ENCODE assay signal across 10 cellular contexts in genomic region chr19:41588497-41589209, GRCh38. TPM values are rescaled to one million over a fixed set of nuclear protein-coding genes. Genes with fewer than 3 reads are reported as not detected.
A peak's percentile ranks its signal among the peaks of the same experiment; 100 is the strongest.
DNase-seq lines count a peak whose midpoint lies in the region; ATAC-seq and TF ChIP-seq lines count a peak whose summit lies in the region.
"Had no signal": no experiment of that assay in that cellular context is flagged by ENCODE, and none has a peak within 500 bp of the region (broad histone marks: within the 10 kb centered on the region; RNA-seq: fewer than 3 reads in every experiment).

No MANE protein-coding gene starts in this region.

- H2AFZ ChIP-seq in IMR-90 (replicated peaks; ENCODE audit: low read length, poor library complexity), result no peak overlapping the region
- H2AFZ ChIP-seq: parathyroid adenoma had no signal

- no peak overlapping the region for H4K5ac ChIP-seq in IMR-90 (ENCODE audit: low read depth, low read length)

- H4K8ac ChIP-seq in IMR-90 (ENCODE audit: low read depth in 2 of 2, low read length in 2 of 2), result no peak overlapping the region

- no peak for TF ChIP-seq CTCF in IMR-90 (conservative IDR thresholded peaks at IDR 0.05; ENCODE audit: low read depth, low read length)
- no peak for TF ChIP-seq CTCF in activated CD8-positive, alpha-beta T cell treated with anti-CD3 and anti-CD28 coated beads for 36 hours (IDR thresholded peaks at IDR 0.05)
- no peak for TF ChIP-seq CTCF in kidney epithelial cell (IDR thresholded peaks at IDR 0.05; ENCODE audit: insufficient read depth, low read length, poor library complexity, severe bottlenecking)

- no peak overlapping the region for H3K4ac ChIP-seq in IMR-90 (ENCODE audit: low read depth, low read length)

- H3K9me3 ChIP-seq in IMR-90 (ENCODE audit: control insufficient read depth, insufficient read depth, low read length), result no peaks in the 10 kb centered on the region

- in situ Hi-C loops in IMR-90 (cut with MboI; ENCODE audit: low sequenced_read_pairs), result no loop called here

- no peak overlapping the region for H3K27ac Mint-ChIP-seq in activated CD8-positive, alpha-beta T cell treated with anti-CD3 and anti-CD28 coated beads for 36 hours
- no peak overlapping the region for H3K27ac Mint-ChIP-seq in activated naive CD8-positive, alpha-beta T cell treated with anti-CD3 and anti-CD28 coated beads for 36 hours

- peak; percentile 29 for DNase-seq in DMS53 (lab: John Stamatoyannopoulos, UW)
- DNase-seq in IMR-90, result peak; percentile 29
- peak; percentile 45 for DNase-seq in activated CD8-positive, alpha-beta T cell treated with anti-CD3 and anti-CD28 coated beads for 36 hours
- peak; percentile 5 for DNase-seq in kidney epithelial cell (ENCODE audit: low read depth)
- no peak for DNase-seq in NCI-H1092 treated with DMSO at 0.1 percent for 48 hours (lab: John Stamatoyannopoulos, UW)
- DNase-seq in activated T-cell treated with anti-CD3 and anti-CD28 coated beads, Interleukin-2, amount 50 U/mL, for 1 hour, result no peak
- no peak for DNase-seq in activated naive CD8-positive, alpha-beta T cell treated with anti-CD3 and anti-CD28 coated beads for 36 hours

- H3K4me3 Mint-ChIP-seq in activated CD8-positive, alpha-beta T cell treated with anti-CD3 and anti-CD28 coated beads for 36 hours, result no peak overlapping the region
- H3K4me3 Mint-ChIP-seq in activated naive CD8-positive, alpha-beta T cell treated with anti-CD3 and anti-CD28 coated beads for 36 hours, result no peak overlapping the region

- no peak overlapping the region for H2BK5ac ChIP-seq in IMR-90 (ENCODE audit: low read depth, low read length, poor library complexity, severe bottlenecking)

- no peaks in the 10 kb centered on the region for H3K4me1 Mint-ChIP-seq in activated CD8-positive, alpha-beta T cell treated with anti-CD3 and anti-CD28 coated beads for 36 hours (ENCODE audit: low read depth)
- no peaks in the 10 kb centered on the region for H3K4me1 Mint-ChIP-seq in activated naive CD8-positive, alpha-beta T cell treated with anti-CD3 and anti-CD28 coated beads for 36 hours

- H2AK9ac ChIP-seq in IMR-90 (replicated peaks; ENCODE audit: low read depth, low read length, poor library complexity), result no peak overlapping the region

- BruUV-seq in IMR-90 (replicated peaks; lab: Mats Ljungman, UMichigan), result no TSS peak

- TF ChIP-seq POLR2A in IMR-90 (IDR thresholded peaks at IDR 0.05; ENCODE audit: low read depth, low read length), result no peak

- WGBS in IMR-90 (ENCODE audit: extremely low coverage in 2 of 2, insufficient read length in 1 of 2), 2 experiments, result 36% methylated on average over 2 of the region's 6 CpGs; no CpG with 5 or more reads in 1 of the 2 experiments

- H3K9me1 ChIP-seq in IMR-90 (ENCODE audit: insufficient read depth, low read length), result no peaks in the 10 kb centered on the region

- no peak overlapping the region for H2BK20ac ChIP-seq in IMR-90 (ENCODE audit: low read depth, low read length)

- intact Hi-C loops in IMR-90 (cut with micrococcal nuclease), result no loop called here
- intact Hi-C loops in activated CD8-positive, alpha-beta T cell treated with anti-CD3 and anti-CD28 coated beads for 36 hours (cut with micrococcal nuclease), result no loop called here

- H3K14ac ChIP-seq in IMR-90 (replicated peaks; ENCODE audit: low read depth, low read length), result no peak overlapping the region

- H3K4me2 ChIP-seq in IMR-90 (ENCODE audit: low read depth, low read length), result no peak overlapping the region

- H3K23ac ChIP-seq in IMR-90 (ENCODE audit: low read depth, low read length), result no peak overlapping the region

- H3K56ac ChIP-seq in IMR-90 (ENCODE audit: extremely low read depth, insufficient read depth, low read length), result no peak overlapping the region

- no peak overlapping the region for H2BK15ac ChIP-seq in IMR-90 (ENCODE audit: low read depth, low read length)

- peaks cover 4% of the 10 kb centered on the region for H3K27me3 Mint-ChIP-seq in activated CD8-positive, alpha-beta T cell treated with anti-CD3 and anti-CD28 coated beads for 36 hours
- peaks cover 4% of the 10 kb centered on the region for H3K27me3 Mint-ChIP-seq in activated naive CD8-positive, alpha-beta T cell treated with anti-CD3 and anti-CD28 coated beads for 36 hours

- ATAC-seq in IMR-90 (ENCODE audit: low read depth) (peak; percentile 76), HG03108 (IDR thresholded peaks at IDR 0.05; ENCODE audit: unreplicated experiment) (no peak)
- ATAC-seq in activated CD8-positive, alpha-beta T cell treated with anti-CD3 and anti-CD28 coated beads for 36 hours, result no peak
- ATAC-seq: Right ventricle myocardium inferior had no signal

- H2BK120ac ChIP-seq in IMR-90 (ENCODE audit: low read depth, low read length), result no peak overlapping the region

- H3K36me3 ChIP-seq in IMR-90 (ENCODE audit: control insufficient read depth, insufficient read depth, low read length) (no peaks in the 10 kb centered on the region), kidney epithelial cell (ENCODE audit: control insufficient read depth, insufficient read depth, low read length) (no peaks in the 10 kb centered on the region)

- H3K4me3 ChIP-seq in IMR-90 (ENCODE audit: insufficient read depth, low read depth, low read length) (no peak overlapping the region), kidney epithelial cell (ENCODE audit: low read depth, low read length) (no peak overlapping the region)

- H3K9ac ChIP-seq in IMR-90 (ENCODE audit: low read depth, low read length), result no peak overlapping the region
- H3K9ac ChIP-seq: parathyroid adenoma had no signal

- no peak overlapping the region for H4K91ac ChIP-seq in IMR-90 (ENCODE audit: insufficient read depth, low read depth, low read length)

- H3K27me3 ChIP-seq in IMR-90 (ENCODE audit: control insufficient read depth, insufficient read depth, low read length) (no peaks in the 10 kb centered on the region), kidney epithelial cell (ENCODE audit: control insufficient read depth, insufficient read depth, low read length) (no peaks in the 10 kb centered on the region)

- H3K4me1 ChIP-seq in IMR-90 (ENCODE audit: control insufficient read depth, insufficient read depth, low read length), result no peaks in the 10 kb centered on the region
- H3K4me1 ChIP-seq: parathyroid adenoma had no signal

- CTCF ChIA-PET in IMR-90 (lab: Yijun Ruan, JAX), result no interaction called here
- CTCF ChIA-PET in activated CD8-positive, alpha-beta T cell treated with anti-CD3 and anti-CD28 coated beads for 36 hours (lab: Charles Lee), result interaction anchor here (0.6 kb wide), 1 partner anchor 192 kb away, joined by 3 read pairs; no protein-coding TSS in a partner anchor

- H4K20me1 ChIP-seq in IMR-90 (ENCODE audit: insufficient read depth, low read length), result no peaks in the 10 kb centered on the region; the same call in 1 of the 2 replicates

- no peaks in the 10 kb centered on the region for H3K9me3 Mint-ChIP-seq in activated CD8-positive, alpha-beta T cell treated with anti-CD3 and anti-CD28 coated beads for 36 hours
- no peaks in the 10 kb centered on the region for H3K9me3 Mint-ChIP-seq in activated naive CD8-positive, alpha-beta T cell treated with anti-CD3 and anti-CD28 coated beads for 36 hours

- dilution Hi-C loops in IMR-90 (cut with HindIII; ENCODE audit: low sequenced_read_pairs, unreplicated experiment), result no loop called here

- H2AK5ac ChIP-seq in IMR-90 (ENCODE audit: low read depth, low read length), result no peak overlapping the region

- H3K36me3 Mint-ChIP-seq in activated CD8-positive, alpha-beta T cell treated with anti-CD3 and anti-CD28 coated beads for 36 hours (ENCODE audit: low read depth), result peaks cover 2% of the 10 kb centered on the region
- H3K36me3 Mint-ChIP-seq in activated naive CD8-positive, alpha-beta T cell treated with anti-CD3 and anti-CD28 coated beads for 36 hours, result peaks cover 4% of the 10 kb centered on the region

- H3K18ac ChIP-seq in IMR-90 (ENCODE audit: low read depth, low read length), result no peak overlapping the region

- TF ChIP-seq RAD21 in IMR-90 (IDR thresholded peaks at IDR 0.05; ENCODE audit: low read length), result no peak

- POLR2A ChIA-PET in IMR-90 (lab: Charles Lee; ENCODE audit: unreplicated experiment), result no interaction called here
- POLR2A ChIA-PET in activated CD8-positive, alpha-beta T cell treated with anti-CD3 and anti-CD28 coated beads for 36 hours (lab: Charles Lee), result no interaction called here

- no peak overlapping the region for H3K27ac ChIP-seq in IMR-90 (ENCODE audit: insufficient read depth, low read length)
- H3K27ac ChIP-seq: parathyroid adenoma had no signal

- H3K79me1 ChIP-seq in IMR-90 (ENCODE audit: low read depth in 1 of 2, low read length in 2 of 2), result no peaks in the 10 kb centered on the region

TF ChIP-seq in IMR-90, 13 proteins besides CTCF, POLR2A, EP300 and RAD21 (continues in another document):
- TF ChIP-seq RCOR1 (IDR thresholded peaks at IDR 0.05; ENCODE audit: insufficient replicate concordance, low read length) (no peak), MAFK (IDR thresholded peaks at IDR 0.05; ENCODE audit: low read depth, low read length) (no peak), CEBPB (IDR thresholded peaks at IDR 0.05; ENCODE audit: low read depth, low read length) (no peak), CHD1 (IDR thresholded peaks at IDR 0.05; ENCODE audit: low read depth, low read length) (no peak), FOS (IDR thresholded peaks at IDR 0.05; ENCODE audit: low read depth, low read length) (no peak)
- TF ChIP-seq, protein P1, sequence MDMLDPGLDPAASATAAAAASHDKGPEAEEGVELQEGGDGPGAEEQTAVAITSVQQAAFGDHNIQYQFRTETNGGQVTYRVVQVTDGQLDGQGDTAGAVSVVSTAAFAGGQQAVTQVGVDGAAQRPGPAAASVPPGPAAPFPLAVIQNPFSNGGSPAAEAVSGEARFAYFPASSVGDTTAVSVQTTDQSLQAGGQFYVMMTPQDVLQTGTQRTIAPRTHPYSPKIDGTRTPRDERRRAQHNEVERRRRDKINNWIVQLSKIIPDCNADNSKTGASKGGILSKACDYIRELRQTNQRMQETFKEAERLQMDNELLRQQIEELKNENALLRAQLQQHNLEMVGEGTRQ (IDR thresholded peaks at IDR 0.05; ENCODE audit: low read depth, low read length), result no peak

RNA-seq across cellular contexts. Expression of gene CEACAM21, which starts 12.7 kb away (rescaled TPM):
- not detected in 2 replicates for total RNA-seq in IMR-90 (2012; rRNA removed)
- not detected in 2 replicates for polyA plus RNA-seq in IMR-90 (2012; rRNA removed)
- polyA plus RNA-seq in IMR-90 (2012; cell fraction: cytosol; rRNA removed), result not detected in 2 replicates
- not detected in 2 replicates for polyA plus RNA-seq in IMR-90 (2012; cell fraction: nucleus; rRNA removed; ENCODE audit: low replicate concordance)
- 10 to 100 TPM; 17.7 to 19.8 TPM for total RNA-seq in activated CD8-positive, alpha-beta T cell treated with anti-CD3 and anti-CD28 coated beads for 36 hours
- total RNA-seq in kidney epithelial cell, result not detected in 2 replicates
- 10 to 100 TPM; 36.5 to 37.5 TPM for total RNA-seq in activated naive CD8-positive, alpha-beta T cell treated with anti-CD3 and anti-CD28 coated beads for 36 hours

RNA-seq across cellular contexts. Expression of gene CEACAM4, which starts 38.2 kb away (rescaled TPM):
- not detected in 2 replicates for total RNA-seq in IMR-90 (2012; rRNA removed)
- not detected in 2 replicates for polyA plus RNA-seq in IMR-90 (2012; rRNA removed)
- polyA plus RNA-seq in IMR-90 (2012; cell fraction: cytosol; rRNA removed), result not detected in 2 replicates
- polyA plus RNA-seq in IMR-90 (2012; cell fraction: nucleus; rRNA removed; ENCODE audit: low replicate concordance), result not detected in 2 replicates
- not detected for total RNA-seq in activated CD8-positive, alpha-beta T cell treated with anti-CD3 and anti-CD28 coated beads for 36 hours
- not detected in 2 replicates for total RNA-seq in kidney epithelial cell
- total RNA-seq in activated naive CD8-positive, alpha-beta T cell treated with anti-CD3 and anti-CD28 coated beads for 36 hours, result not detected

Comparison
In these comparisons a context has a peak if more than half of its experiments do, and no peak if none do; other contexts are left out.
1. DNase-seq: peak in DMS53 (single experiment), IMR-90 (single experiment), activated CD8-positive, alpha-beta T cell treated with anti-CD3 and anti-CD28 coated beads for 36 hours (single experiment) and kidney epithelial cell (single experiment); none in NCI-H1092 treated with DMSO at 0.1 percent for 48 hours (single experiment), activated T-cell treated with anti-CD3 and anti-CD28 coated beads, Interleukin-2, amount 50 U/mL, for 1 hour (single experiment) and activated naive CD8-positive, alpha-beta T cell treated with anti-CD3 and anti-CD28 coated beads for 36 hours (single experiment).
2. RNA of gene CEACAM21, which starts 12.7 kb away (total RNA-seq): 36.5 to 37.5 TPM in activated naive CD8-positive, alpha-beta T cell treated with anti-CD3 and anti-CD28 coated beads for 36 hours and 17.7 to 19.8 TPM in activated CD8-positive, alpha-beta T cell treated with anti-CD3 and anti-CD28 coated beads for 36 hours; not detected in IMR-90 and not detected in kidney epithelial cell; every median in the first group is over 10 times any median in the second.